ENCODE assay signal across 36 cellular contexts in the genomic region with DNA sequence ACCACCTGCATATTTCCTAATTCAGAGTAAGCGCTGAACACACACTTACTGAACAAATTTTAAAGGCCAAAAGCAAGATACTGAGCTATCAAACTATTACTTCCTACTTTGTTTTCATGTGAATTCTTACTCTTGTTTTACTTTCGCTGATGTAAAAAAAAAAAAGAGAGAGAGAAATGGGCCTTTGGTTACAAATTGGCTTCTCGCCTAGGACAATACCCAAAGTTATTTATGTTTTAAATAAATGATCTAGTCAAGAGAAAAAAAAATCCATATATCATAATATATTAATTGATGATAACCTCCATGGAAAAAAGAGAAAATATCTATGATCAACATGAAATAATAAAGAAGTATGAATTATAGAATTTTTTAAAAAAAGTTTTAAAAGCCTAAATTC. TPM values are rescaled to one million over a fixed set of nuclear protein-coding genes. Genes with fewer than 3 reads are reported as not detected.
DNase-seq lines count a peak whose midpoint lies in the region; ATAC-seq, FAIRE-seq and TF ChIP-seq lines count a peak whose summit lies in the region.
"Had no signal": no experiment of that assay in that cellular context is flagged by ENCODE, and none has a peak within 500 bp of the region (broad histone marks: within the 10 kb centered on the region; RNA-seq: fewer than 3 reads in every experiment).

No MANE protein-coding gene starts in this region.

- TF ChIP-seq POLR2A in endothelial cell of umbilical vein (IDR thresholded peaks at IDR 0.05; ENCODE audit: low read depth, low read length) (no peak), stomach (IDR thresholded peaks at IDR 0.05) (no peak)

- POLR2A ChIA-PET in endothelial cell of umbilical vein (lab: Charles Lee): interaction anchor here (1.3 kb wide), 1 partner anchor 39 kb away, joined by 3 read pairs; no protein-coding TSS in a partner anchor

- H3K27ac ChIP-seq in endothelial cell of umbilical vein (ENCODE audit: insufficient read depth, low read depth, low read length) (no peak overlapping the region), lower lobe of right lung (peak overlapping the region; percentile 66), stomach (peak overlapping the region in 4 of 5 donors; percentile 59 to 97 (median 82))
- H3K27ac ChIP-seq: hepatocyte, HL-60, psoas muscle, suprapubic skin had no signal

- H3K27me3 Mint-ChIP-seq in activated naive CD4-positive, alpha-beta T cell treated with anti-CD3 and anti-CD28 coated beads, Interleukin-2, amount 10 ng/mL, durations not matched to agents 7 days and 5 days: peaks cover 44% of the 10 kb centered on the region

- DNase-seq in RCC 7860 (ENCODE audit: low spot score) (no peak), endothelial cell of umbilical vein (ENCODE audit: low read depth, low spot score) (no peak), lower lobe of right lung (no peak), stomach (no peak), NCI-H187 (lab: John Stamatoyannopoulos, UW) (no peak)
- DNase-seq in activated naive CD4-positive, alpha-beta T cell treated with anti-CD3 and anti-CD28 coated beads, Interleukin-2, amount 10 ng/mL, durations not matched to agents 7 days and 5 days: no peak
- DNase-seq: activated CD4-positive, alpha-beta T cell treated with anti-CD3 and anti-CD28 coated beads, Interleukin-2, amount 50 U/mL, for 4 hours; activated CD8-positive, alpha-beta memory T cell treated with anti-CD3 and anti-CD28 coated beads, Interleukin-2, amount 10 ng/mL, durations not matched to agents 7 days and 5 days; activated gamma-delta T cell; activated naive CD8-positive, alpha-beta T cell treated with anti-CD3 and anti-CD28 coated beads, Interleukin-2, amount 10 ng/mL, durations not matched to agents 7 days and 5 days; activated T-cell treated with anti-CD3 and anti-CD28 coated beads, Interleukin-2, amount 50 U/mL, for 4 hours; AML-193; aorta; CD4-positive, alpha-beta T cell; colonic mucosa; effector CD8-positive, alpha-beta T cell; foreskin melanocyte; Karpas-422; left lung; naive thymus-derived CD8-positive, alpha-beta T cell; NCI-H1436; NCI-H226; nucleus accumbens; psoas muscle; SHP77; T-helper 17 cell had no signal

- peaks cover 7% of the 10 kb centered on the region for H3K4me1 Mint-ChIP-seq in activated naive CD4-positive, alpha-beta T cell treated with anti-CD3 and anti-CD28 coated beads, Interleukin-2, amount 10 ng/mL, durations not matched to agents 7 days and 5 days
- H3K4me1 Mint-ChIP-seq: stimulated activated memory B cell treated with anti-CD40 and anti-IgM and Interleukin-4, amounts not matched to agents 10 μg/mL and 1 μg/mL and 100 μg/mL, for 72 hours; T-helper 17 cell had no signal

- H2AFZ ChIP-seq in endothelial cell of umbilical vein (ENCODE audit: low read depth, low read length): no peak overlapping the region
- H2AFZ ChIP-seq: hepatocyte had no signal

- TF ChIP-seq CTCF in endothelial cell of umbilical vein (IDR thresholded peaks at IDR 0.05; ENCODE audit: extremely low read depth in 1 of 2, insufficient read depth in 1 of 2, low read depth in 1 of 2, low read length in 2 of 2) (no peak), lower lobe of right lung (IDR thresholded peaks at IDR 0.05) (no peak), stomach (IDR thresholded peaks at IDR 0.05) (no peak)

- H3K9me3 ChIP-seq in endothelial cell of umbilical vein (replicated peaks; ENCODE audit: control insufficient read depth, insufficient read depth, low read length): no peaks in the 10 kb centered on the region
- H3K9me3 ChIP-seq in lower lobe of right lung: no peaks in the 10 kb centered on the region
- no peaks in the 10 kb centered on the region for H3K9me3 ChIP-seq in stomach
- H3K9me3 ChIP-seq: colonic mucosa, HAP-1, left lung, psoas muscle, suprapubic skin had no signal

- peaks cover 66% of the 10 kb centered on the region for H3K79me2 ChIP-seq in endothelial cell of umbilical vein (ENCODE audit: control insufficient read depth, insufficient read depth, low read length)

- TF ChIP-seq EP300 in stomach (IDR thresholded peaks at IDR 0.05): no peak

- H3K9ac ChIP-seq in endothelial cell of umbilical vein (replicated peaks; ENCODE audit: extremely low read depth, insufficient read depth, low read length): no peak overlapping the region

- BruUV-seq in endothelial cell of umbilical vein (replicated peaks; lab: Mats Ljungman, UMichigan): no TSS peak

- no peaks in the 10 kb centered on the region for H3K9me3 Mint-ChIP-seq in activated naive CD4-positive, alpha-beta T cell treated with anti-CD3 and anti-CD28 coated beads, Interleukin-2, amount 10 ng/mL, durations not matched to agents 7 days and 5 days
- H3K9me3 Mint-ChIP-seq: activated T-cell treated with anti-CD3 and anti-CD28 coated beads, Interleukin-2, amount 50 U/mL, for 4 hours; CD4-positive, alpha-beta T cell; mesothelial cell of epicardium; naive thymus-derived CD8-positive, alpha-beta T cell; stimulated activated memory B cell treated with anti-CD40 and anti-IgM and Interleukin-4, amounts not matched to agents 10 μg/mL and 1 μg/mL and 100 μg/mL, for 72 hours had no signal

- peaks cover 19% of the 10 kb centered on the region for H4K20me1 ChIP-seq in endothelial cell of umbilical vein (replicated peaks; ENCODE audit: control insufficient read depth, extremely low read depth, insufficient read depth, low read length)

- no peak overlapping the region for H3K4me3 Mint-ChIP-seq in activated naive CD4-positive, alpha-beta T cell treated with anti-CD3 and anti-CD28 coated beads, Interleukin-2, amount 10 ng/mL, durations not matched to agents 7 days and 5 days
- H3K4me3 Mint-ChIP-seq: activated CD8-positive, alpha-beta memory T cell treated with anti-CD3 and anti-CD28 coated beads, Interleukin-2, amount 10 ng/mL, durations not matched to agents 7 days and 5 days; activated T-cell treated with anti-CD3 and anti-CD28 coated beads, Interleukin-2, amount 50 U/mL, for 4 hours; CD4-positive, alpha-beta T cell; mesothelial cell of epicardium; naive thymus-derived CD8-positive, alpha-beta T cell; stimulated activated memory B cell treated with anti-CD40 and anti-IgM and Interleukin-4, amounts not matched to agents 10 μg/mL and 1 μg/mL and 100 μg/mL, for 72 hours; T-helper 17 cell had no signal

- ATAC-seq in lower lobe of right lung (no peak), HG02642 (IDR thresholded peaks at IDR 0.05; ENCODE audit: poor library complexity, unreplicated experiment) (no peak), GM18511 (IDR thresholded peaks at IDR 0.05; ENCODE audit: unreplicated experiment) (no peak)
- ATAC-seq: activated CD8-positive, alpha-beta memory T cell treated with anti-CD3 and anti-CD28 coated beads, Interleukin-2, amount 10 ng/mL, durations not matched to agents 7 days and 5 days; activated T-cell treated with anti-CD3 and anti-CD28 coated beads, Interleukin-2, amount 50 U/mL, for 4 hours; naive thymus-derived CD8-positive, alpha-beta T cell; stimulated activated memory B cell treated with anti-CD40 and anti-IgM and Interleukin-4, amounts not matched to agents 10 μg/mL and 1 μg/mL and 100 μg/mL, for 72 hours; T-helper 17 cell had no signal

- CTCF ChIA-PET in endothelial cell of umbilical vein (lab: Charles Lee): interaction anchor here (0.8 to 2.3 kb wide), 6 partner anchors 8 to 50 kb away, joined by 3 to 5 read pairs (median 3); no protein-coding TSS in a partner anchor
- CTCF ChIA-PET in activated naive CD4-positive, alpha-beta T cell treated with anti-CD3 and anti-CD28 coated beads, Interleukin-2, amount 10 ng/mL, durations not matched to agents 7 days and 5 days (lab: Charles Lee): no interaction called here

- H3K27ac Mint-ChIP-seq in activated naive CD4-positive, alpha-beta T cell treated with anti-CD3 and anti-CD28 coated beads, Interleukin-2, amount 10 ng/mL, durations not matched to agents 7 days and 5 days: no peak overlapping the region
- H3K27ac Mint-ChIP-seq: activated CD8-positive, alpha-beta memory T cell treated with anti-CD3 and anti-CD28 coated beads, Interleukin-2, amount 10 ng/mL, durations not matched to agents 7 days and 5 days; activated naive CD8-positive, alpha-beta T cell treated with anti-CD3 and anti-CD28 coated beads, Interleukin-2, amount 10 ng/mL, durations not matched to agents 7 days and 5 days; CD4-positive, alpha-beta T cell; mesothelial cell of epicardium; naive thymus-derived CD8-positive, alpha-beta T cell; stimulated activated memory B cell treated with anti-CD40 and anti-IgM and Interleukin-4, amounts not matched to agents 10 μg/mL and 1 μg/mL and 100 μg/mL, for 72 hours; T-helper 17 cell had no signal

- peak overlapping the region; percentile 70 for H3K4me2 ChIP-seq in endothelial cell of umbilical vein (ENCODE audit: insufficient read depth, low read length)

- no peaks in the 10 kb centered on the region for H3K9me1 ChIP-seq in endothelial cell of umbilical vein (replicated peaks; ENCODE audit: control insufficient read depth, extremely low read depth, insufficient read depth, low read length)

- H3K27me3 ChIP-seq in endothelial cell of umbilical vein (ENCODE audit: control insufficient read depth in 2 of 2, insufficient read depth in 2 of 2, low read length in 2 of 2) (no peaks in the 10 kb centered on the region), lower lobe of right lung (ENCODE audit: low read depth) (peaks cover 5% of the 10 kb centered on the region), stomach (peaks cover 0 to 29% (median 14%) of the 10 kb centered on the region in 3 donors)
- H3K27me3 ChIP-seq: colonic mucosa, hepatocyte had no signal

- intact Hi-C loops in endothelial cell of umbilical vein (cut with micrococcal nuclease): loop anchor here (1.0 to 2.0 kb wide), 3 partner anchors 9 to 39 kb away; no protein-coding TSS in a partner anchor
- intact Hi-C loops in lower lobe of right lung (cut with DNase I): no loop called here
- intact Hi-C loops in stomach (cut with DNase I; ENCODE audit: low total_unique reads): no loop called here

- H3K4me1 ChIP-seq in endothelial cell of umbilical vein (ENCODE audit: control insufficient read depth, extremely low read depth, insufficient read depth, low read length) (peaks cover 55% of the 10 kb centered on the region), lower lobe of right lung (peaks cover 55% of the 10 kb centered on the region), stomach (peaks cover 12 to 89% (median 51%) of the 10 kb centered on the region in 4 donors)
- H3K4me1 ChIP-seq: colonic mucosa, HAP-1 had no signal

- dilution Hi-C loops in endothelial cell of umbilical vein (cut with MboI; ENCODE audit: extremely low pct_ligation_motif_present, low sequenced_read_pairs): no loop called here

- FAIRE-seq in RCC 7860 (lab: Jason Lieb, UNC): peak; percentile 14
- no peak for FAIRE-seq in endothelial cell of umbilical vein (lab: Jason Lieb, UNC)
- FAIRE-seq: D721Med, urothelium cell line had no signal

- H3K36me3 ChIP-seq in endothelial cell of umbilical vein (ENCODE audit: control insufficient read depth in 2 of 2, extremely low read depth in 1 of 2, insufficient read depth in 2 of 2, low read length in 2 of 2): peaks cover 0 to 4% of the 10 kb centered on the region in 2 experiments
- no peaks in the 10 kb centered on the region for H3K36me3 ChIP-seq in lower lobe of right lung
- H3K36me3 ChIP-seq in stomach: no peaks in the 10 kb centered on the region
- H3K36me3 ChIP-seq: colonic mucosa, HAP-1, left lung, suprapubic skin had no signal

- no peaks in the 10 kb centered on the region for H3K36me3 Mint-ChIP-seq in activated naive CD4-positive, alpha-beta T cell treated with anti-CD3 and anti-CD28 coated beads, Interleukin-2, amount 10 ng/mL, durations not matched to agents 7 days and 5 days
- H3K36me3 Mint-ChIP-seq: activated CD8-positive, alpha-beta memory T cell treated with anti-CD3 and anti-CD28 coated beads, Interleukin-2, amount 10 ng/mL, durations not matched to agents 7 days and 5 days; activated naive CD8-positive, alpha-beta T cell treated with anti-CD3 and anti-CD28 coated beads, Interleukin-2, amount 10 ng/mL, durations not matched to agents 7 days and 5 days; naive thymus-derived CD8-positive, alpha-beta T cell; stimulated activated memory B cell treated with anti-CD40 and anti-IgM and Interleukin-4, amounts not matched to agents 10 μg/mL and 1 μg/mL and 100 μg/mL, for 72 hours had no signal

- H3K4me3 ChIP-seq in endothelial cell of umbilical vein (replicated peaks in 1 of 3; ENCODE audit: insufficient read depth in 1 of 3, low read depth in 1 of 3, low read length in 3 of 3): peak overlapping the region in 1 of 3 experiments; percentile 20
- H3K4me3 ChIP-seq in lower lobe of right lung: no peak overlapping the region
- no peak overlapping the region for H3K4me3 ChIP-seq in stomach
- H3K4me3 ChIP-seq: colonic mucosa, HAP-1, hepatocyte, left lung had no signal

- 69 to 88% (median 84%) methylated on average over 3 of the region's 3 CpGs for WGBS in stomach, 5 donors

RNA-seq across cellular contexts. Expression of a gene that starts 9.2 kb away (rescaled TPM):
- total RNA-seq in endothelial cell of umbilical vein: 1,119 and 1,341 TPM in 2 replicates
- polyA plus RNA-seq in endothelial cell of umbilical vein: 379 and 384 TPM in 2 replicates
- 305 and 353 TPM in 2 replicates for polyA plus RNA-seq in endothelial cell of umbilical vein (2011; cell fraction: cytosol; rRNA removed)
- 509 and 510 TPM in 2 replicates for polyA plus RNA-seq in endothelial cell of umbilical vein (2011; cell fraction: nucleus; rRNA removed)
- polyA plus RNA-seq in endothelial cell of umbilical vein (2012): 493 and 639 TPM in 2 replicates
- polyA minus RNA-seq in endothelial cell of umbilical vein: 611 and 680 TPM in 2 replicates
- 2.3 TPM for polyA minus RNA-seq in endothelial cell of umbilical vein (2011; cell fraction: cytosol; rRNA and poly(A)+ RNA removed)
- 490 and 493 TPM in 2 replicates for polyA minus RNA-seq in endothelial cell of umbilical vein (2011; cell fraction: nucleus; rRNA and poly(A)+ RNA removed)
- 161 TPM for total RNA-seq in lower lobe of right lung
- total RNA-seq in stomach: 100 to 1,000 TPM; 132 to 798 (median 175) TPM
- 10 to 100 TPM; 18.8 to 59.0 (median 30.6) TPM for polyA plus RNA-seq in stomach
- total RNA-seq: activated CD8-positive, alpha-beta memory T cell treated with anti-CD3 and anti-CD28 coated beads, Interleukin-2, amount 10 ng/mL, durations not matched to agents 7 days and 5 days; activated naive CD8-positive, alpha-beta T cell treated with anti-CD3 and anti-CD28 coated beads, Interleukin-2, amount 10 ng/mL, durations not matched to agents 7 days and 5 days; naive thymus-derived CD8-positive, alpha-beta T cell had no signal
- polyA plus RNA-seq: naive thymus-derived CD8-positive, alpha-beta T cell had no signal

RNA-seq across cellular contexts. Expression of a gene that starts 9.3 kb away (rescaled TPM):
- total RNA-seq in endothelial cell of umbilical vein (792 and 935 TPM in 2 replicates), lower lobe of right lung (185 TPM), stomach (100 to 1,000 TPM; 134 to 531 (median 366) TPM)
- polyA plus RNA-seq in endothelial cell of umbilical vein (940 and 1,366 TPM in 2 replicates), stomach (10 to 100 TPM; 24.0 to 96.6 (median 38.4) TPM)
- polyA plus RNA-seq in endothelial cell of umbilical vein (2011; cell fraction: cytosol; rRNA removed): 563 and 570 TPM in 2 replicates
- 716 and 1,073 TPM in 2 replicates for polyA plus RNA-seq in endothelial cell of umbilical vein (2011; cell fraction: nucleus; rRNA removed)
- polyA plus RNA-seq in endothelial cell of umbilical vein (2012): 398 and 736 TPM in 2 replicates
- 769 and 809 TPM in 2 replicates for polyA minus RNA-seq in endothelial cell of umbilical vein
- 4.8 TPM for polyA minus RNA-seq in endothelial cell of umbilical vein (2011; cell fraction: cytosol; rRNA and poly(A)+ RNA removed)
- 669 and 809 TPM in 2 replicates for polyA minus RNA-seq in endothelial cell of umbilical vein (2011; cell fraction: nucleus; rRNA and poly(A)+ RNA removed)
- total RNA-seq: activated CD8-positive, alpha-beta memory T cell treated with anti-CD3 and anti-CD28 coated beads, Interleukin-2, amount 10 ng/mL, durations not matched to agents 7 days and 5 days; activated naive CD8-positive, alpha-beta T cell treated with anti-CD3 and anti-CD28 coated beads, Interleukin-2, amount 10 ng/mL, durations not matched to agents 7 days and 5 days; CD4-positive, alpha-beta T cell; naive thymus-derived CD8-positive, alpha-beta T cell had no signal
- polyA plus RNA-seq: naive thymus-derived CD8-positive, alpha-beta T cell had no signal
